Comparison of ENCODE assay signal across 28 cellular contexts in genomic region chr10:131077031-131077430, GRCh38.
"Had no signal": no experiment of that assay in that cellular context is flagged by ENCODE, and none has a peak within 500 bp of the region (broad histone marks: within the 10 kb centered on the region; RNA-seq: fewer than 3 reads in every experiment).

No MANE protein-coding gene starts in this region.

- H3K9me3 Mint-ChIP-seq: activated CD4-positive, alpha-beta T cell treated with anti-CD3 and anti-CD28 coated beads, Interleukin-2, amount 10 ng/mL, durations not matched to agents 7 days and 5 days; activated naive CD4-positive, alpha-beta T cell treated with anti-CD3 and anti-CD28 coated beads, Interleukin-2, amount 50 U/mL, for 24 hours; activated naive CD8-positive, alpha-beta T cell treated with anti-CD3 and anti-CD28 coated beads, Interleukin-2, amount 10 ng/mL, durations not matched to agents 7 days and 5 days; activated T-cell treated with anti-CD3 and anti-CD28 coated beads, Interleukin-2, amount 50 U/mL, for 24 hours; activated T-helper 2 cell treated with anti-CD3 and anti-CD28 coated beads, Interferon-gamma antibody, Interleukin-2, Interleukin-4, amounts not matched to agents 10 μg/mL and 5 μg/mL and 100 μg/mL, durations not matched to agents 14 hours and 24 hours and 36 hours; T-helper 1 cell treated with Interleukin-12 subunit alpha and Interleukin-12 subunit beta and Interleukin-4 antibody, amounts not matched to agents 30 μg/mL and 1 μg/mL, for 36 hours; T-helper 2 cell treated with Interferon-gamma antibody and Interleukin-4, amounts not matched to agents 5 μg/mL and 100 μg/mL, for 36 hours had no signal

- H3K9me3 ChIP-seq: ascending aorta, SK-N-SH had no signal

- H3K27ac Mint-ChIP-seq: activated CD4-positive, alpha-beta T cell treated with anti-CD3 and anti-CD28 coated beads for 36 hours; activated CD4-positive, alpha-beta T cell treated with anti-CD3 and anti-CD28 coated beads, Interleukin-2, amount 10 ng/mL, durations not matched to agents 7 days and 5 days; activated CD8-positive, alpha-beta T cell treated with anti-CD3 and anti-CD28 coated beads, Interleukin-2, amount 10 ng/mL, durations not matched to agents 7 days and 5 days; activated naive CD4-positive, alpha-beta T cell treated with anti-CD3 and anti-CD28 coated beads, Interleukin-2, amount 50 U/mL, for 24 hours; activated naive CD8-positive, alpha-beta T cell treated with anti-CD3 and anti-CD28 coated beads, Interleukin-2, amount 10 ng/mL, durations not matched to agents 7 days and 5 days; activated T-cell treated with anti-CD3 and anti-CD28 coated beads, Interleukin-2, amount 50 U/mL, for 24 hours; activated T-helper 2 cell treated with anti-CD3 and anti-CD28 coated beads, Interferon-gamma antibody, Interleukin-2, Interleukin-4, amounts not matched to agents 10 μg/mL and 5 μg/mL and 100 μg/mL, durations not matched to agents 14 hours and 24 hours and 36 hours; T-helper 1 cell treated with Interleukin-12 subunit alpha and Interleukin-12 subunit beta and Interleukin-4 antibody, amounts not matched to agents 30 μg/mL and 1 μg/mL, for 36 hours; T-helper 2 cell treated with Interferon-gamma antibody and Interleukin-4, amounts not matched to agents 5 μg/mL and 100 μg/mL, for 36 hours; WTC11 had no signal

- H3K4me3 ChIP-seq: ascending aorta, cardiac muscle cell, SJSA1 had no signal

- H3K27me3 ChIP-seq: ascending aorta, cardiac muscle cell, SJSA1 had no signal

- H3K27ac ChIP-seq: ascending aorta, cardiac muscle cell, SJSA1 had no signal

- H3K36me3 Mint-ChIP-seq: activated naive CD4-positive, alpha-beta T cell treated with anti-CD3 and anti-CD28 coated beads, Interleukin-2, amount 50 U/mL, for 24 hours; activated naive CD8-positive, alpha-beta T cell treated with anti-CD3 and anti-CD28 coated beads, Interleukin-2, amount 10 ng/mL, durations not matched to agents 7 days and 5 days had no signal

- H3K4me1 Mint-ChIP-seq: WTC11 had no signal

- ATAC-seq: activated CD4-positive, alpha-beta T cell treated with anti-CD3 and anti-CD28 coated beads for 36 hours; activated CD4-positive, CD25-positive, alpha-beta regulatory T cell treated with anti-CD3 and anti-CD28 coated beads, Interleukin-2, amount 50 U/mL, for 24 hours; activated CD8-positive, alpha-beta T cell treated with anti-CD3 and anti-CD28 coated beads, Interleukin-2, amount 10 ng/mL, durations not matched to agents 7 days and 5 days; Panc1; WTC11 had no signal

- H3K4me1 ChIP-seq: ascending aorta, SJSA1 had no signal

- H3K36me3 ChIP-seq: ascending aorta, cardiac muscle cell, SJSA1 had no signal

- H3K4me3 Mint-ChIP-seq: activated CD4-positive, alpha-beta T cell treated with anti-CD3 and anti-CD28 coated beads for 36 hours; activated CD4-positive, alpha-beta T cell treated with anti-CD3 and anti-CD28 coated beads, Interleukin-2, amount 10 ng/mL, durations not matched to agents 7 days and 5 days; activated CD8-positive, alpha-beta T cell treated with anti-CD3 and anti-CD28 coated beads, Interleukin-2, amount 10 ng/mL, durations not matched to agents 7 days and 5 days; activated naive CD4-positive, alpha-beta T cell treated with anti-CD3 and anti-CD28 coated beads, Interleukin-2, amount 50 U/mL, for 24 hours; activated naive CD8-positive, alpha-beta T cell treated with anti-CD3 and anti-CD28 coated beads, Interleukin-2, amount 10 ng/mL, durations not matched to agents 7 days and 5 days; activated T-cell treated with anti-CD3 and anti-CD28 coated beads, Interleukin-2, amount 50 U/mL, for 24 hours; T-helper 1 cell treated with Interleukin-12 subunit alpha and Interleukin-12 subunit beta and Interleukin-4 antibody, amounts not matched to agents 30 μg/mL and 1 μg/mL, for 36 hours; T-helper 2 cell treated with Interferon-gamma antibody and Interleukin-4, amounts not matched to agents 5 μg/mL and 100 μg/mL, for 36 hours; WTC11 had no signal

- DNase-seq: activated CD4-positive, alpha-beta T cell treated with anti-CD3 and anti-CD28 coated beads for 36 hours; activated CD4-positive, alpha-beta T cell treated with anti-CD3 and anti-CD28 coated beads, Interleukin-2, amount 10 ng/mL, durations not matched to agents 7 days and 5 days; activated CD4-positive, alpha-beta T cell treated with anti-CD3 and anti-CD28 coated beads, Interleukin-2, amount 50 U/mL, for 48 hours; activated CD8-positive, alpha-beta T cell treated with anti-CD3 and anti-CD28 coated beads, Interleukin-2, amount 10 ng/mL, durations not matched to agents 7 days and 5 days; activated gamma-delta T cell; activated naive CD4-positive, alpha-beta T cell treated with Interleukin-2 at 50 U/mL for 16 hours; activated naive CD8-positive, alpha-beta T cell treated with anti-CD3 and anti-CD28 coated beads, Interleukin-2, amount 10 ng/mL, durations not matched to agents 7 days and 5 days; activated T-cell treated with anti-CD3 and anti-CD28 coated beads, Interleukin-2, amount 50 U/mL, for 24 hours; amygdala; Karpas-422; NCI-H1105; NCI-H1417 treated with DMSO at 0.1 percent for 48 hours; NCI-H187 treated with DMSO at 0.1 percent for 48 hours; NCI-H2081; NCI-H345; NCI-H524 treated with DMSO at 0.1 percent for 48 hours; SHP77 treated with DMSO at 0.1 percent for 48 hours; SK-N-SH had no signal

- H3K27me3 Mint-ChIP-seq: activated CD4-positive, alpha-beta T cell treated with anti-CD3 and anti-CD28 coated beads for 36 hours; activated CD4-positive, alpha-beta T cell treated with anti-CD3 and anti-CD28 coated beads, Interleukin-2, amount 10 ng/mL, durations not matched to agents 7 days and 5 days; activated naive CD4-positive, alpha-beta T cell treated with anti-CD3 and anti-CD28 coated beads, Interleukin-2, amount 50 U/mL, for 24 hours; activated naive CD8-positive, alpha-beta T cell treated with anti-CD3 and anti-CD28 coated beads, Interleukin-2, amount 10 ng/mL, durations not matched to agents 7 days and 5 days; activated T-cell treated with anti-CD3 and anti-CD28 coated beads, Interleukin-2, amount 50 U/mL, for 24 hours had no signal
